In the genomic region with DNA sequence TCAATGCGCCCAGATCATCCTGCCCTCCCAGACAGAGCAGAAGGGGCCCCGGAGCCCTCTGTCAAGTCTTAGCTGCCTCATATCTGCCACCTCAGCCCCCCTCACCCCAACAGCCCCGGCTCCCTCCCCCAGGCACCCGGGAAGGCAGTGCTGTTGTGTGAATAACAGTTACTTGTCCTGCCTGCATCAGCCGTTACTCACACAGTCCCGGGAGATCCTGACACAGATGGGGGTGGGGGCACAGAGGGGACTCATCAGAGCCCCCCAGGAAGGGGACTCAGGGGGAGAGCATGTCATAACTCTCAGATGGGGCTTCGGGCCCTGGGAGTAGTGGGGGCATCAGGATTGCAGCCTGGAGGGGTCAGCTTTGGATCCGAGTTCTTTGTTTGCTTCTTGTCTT, we compare ENCODE assay signal across 18 cellular contexts. TPM values are rescaled to one million over a fixed set of nuclear protein-coding genes. Genes with fewer than 3 reads are reported as not detected.
DNase-seq lines count a peak whose midpoint lies in the region; ATAC-seq and TF ChIP-seq lines count a peak whose summit lies in the region.
"Had no signal": no experiment of that assay in that cellular context is flagged by ENCODE, and none has a peak within 500 bp of the region (broad histone marks: within the 10 kb centered on the region; RNA-seq: fewer than 3 reads in every experiment).

No MANE protein-coding gene starts in this region.

- CTCF ChIA-PET in SK-N-SH (lab: Yijun Ruan, JAX): interaction anchor here (0.7 to 2.4 kb wide), 5 partner anchors 19 to 263 kb away, joined by 3 to 11 read pairs (median 3); no protein-coding TSS in a partner anchor

- H3K9ac ChIP-seq in SK-N-SH (peak overlapping the region; percentile 36; the same call in 1 of the 2 replicates), fibroblast of lung (ENCODE audit: insufficient read depth, low read length) (no peak overlapping the region)
- H3K9ac ChIP-seq: parathyroid adenoma had no signal

- TF ChIP-seq EP300 in SK-N-SH (IDR thresholded peaks at IDR 0.05; ENCODE audit: borderline replicate concordance in 1 of 2, low read depth in 1 of 2, low read length in 1 of 2): peak in 1 of 2 experiments; percentile 79; a peak in 1 of 4 replicates

- DNase-seq in HCEC 1CT (peak; percentile 77), SK-N-SH (no peak), fibroblast of lung (ENCODE audit: low read depth in 2 of 2) (no peak), thoracic aorta (ENCODE audit: low spot score) (no peak), islet precursor cell (no peak), D341Med (ENCODE audit: low spot score) (no peak), NCI-H1048 (lab: John Stamatoyannopoulos, UW) (no peak)
- DNase-seq: effector memory CD8-positive, alpha-beta T cell; NCI-H1694; NCI-H226; SHP77 treated with DMSO at 0.1 percent for 48 hours; stimulated activated CD4-positive, alpha-beta T cell treated with anti-CD3 and anti-CD28 coated beads, Interleukin-4, amount 100 ng/mL, for 4 hours had no signal

- peak overlapping the region in 1 of 2 experiments; percentile 98; a peak in 2 of 4 replicates for H3K27ac ChIP-seq in SK-N-SH (ENCODE audit: low read depth in 2 of 2, low read length in 1 of 2)
- H3K27ac ChIP-seq in fibroblast of lung (ENCODE audit: insufficient read depth, low read length): peak overlapping the region; percentile 37
- H3K27ac ChIP-seq in thoracic aorta: peak overlapping the region; percentile 42 to 72
- H3K27ac ChIP-seq: C4-2B, parathyroid adenoma had no signal

- no peaks in the 10 kb centered on the region for H3K9me2 ChIP-seq in SK-N-SH

- no peak for TF ChIP-seq RAD21 in SK-N-SH (IDR thresholded peaks at IDR 0.05; ENCODE audit: low read length)

- no peak overlapping the region for H3K4me3 ChIP-seq in SK-N-SH (ENCODE audit: low read depth in 2 of 2, low read length in 1 of 2)
- H3K4me3 ChIP-seq in fibroblast of lung (replicated peaks in 1 of 4; ENCODE audit: control extremely low read depth in 1 of 4, insufficient read depth in 1 of 4, low read depth in 3 of 4, low read length in 4 of 4): no peak overlapping the region
- H3K4me3 ChIP-seq in thoracic aorta: no peak overlapping the region
- H3K4me3 ChIP-seq: HAP-1, left lung had no signal

- H3K79me2 ChIP-seq in SK-N-SH (ENCODE audit: insufficient read depth) (peaks cover 23% of the 10 kb centered on the region; the same call in 1 of the 2 replicates), fibroblast of lung (ENCODE audit: control insufficient read depth, insufficient read depth, low read length) (no peaks in the 10 kb centered on the region)
- H3K79me2 ChIP-seq: parathyroid adenoma had no signal

- POLR2A ChIA-PET in SK-N-SH (lab: Yijun Ruan, JAX): no interaction called here

- no peaks in the 10 kb centered on the region for H3K36me3 ChIP-seq in SK-N-SH (replicated peaks in 1 of 2; ENCODE audit: control insufficient read depth in 1 of 2, insufficient read depth in 2 of 2, low read length in 1 of 2)
- H3K36me3 ChIP-seq in fibroblast of lung (ENCODE audit: control insufficient read depth, insufficient read depth, low read length): no peaks in the 10 kb centered on the region
- H3K36me3 ChIP-seq in thoracic aorta: no peaks in the 10 kb centered on the region
- H3K36me3 ChIP-seq: HAP-1, left lung had no signal

- peaks cover 48% of the 10 kb centered on the region for H3F3A ChIP-seq in SK-N-SH (replicated peaks; ENCODE audit: insufficient read depth)

- H3K27me3 ChIP-seq in SK-N-SH (ENCODE audit: insufficient read depth) (no peaks in the 10 kb centered on the region), fibroblast of lung (ENCODE audit: control insufficient read depth, insufficient read depth, low read length) (no peaks in the 10 kb centered on the region), thoracic aorta (replicated peaks; ENCODE audit: insufficient read depth) (no peaks in the 10 kb centered on the region)
- H3K27me3 ChIP-seq: left lung had no signal

- H4K20me1 ChIP-seq in SK-N-SH (ENCODE audit: insufficient read depth) (no peaks in the 10 kb centered on the region), fibroblast of lung (ENCODE audit: control insufficient read depth, extremely low read depth, insufficient read depth, low read length) (no peaks in the 10 kb centered on the region)

- H2AFZ ChIP-seq in SK-N-SH (ENCODE audit: low read depth) (peak overlapping the region; percentile 50), fibroblast of lung (ENCODE audit: low read length) (no peak overlapping the region)
- H2AFZ ChIP-seq: parathyroid adenoma had no signal

- H3K4me1 ChIP-seq in SK-N-SH (ENCODE audit: control insufficient read depth in 1 of 2, insufficient read depth in 2 of 2, low read depth in 1 of 2, low read length in 1 of 2): peaks cover 7 to 38% of the 10 kb centered on the region in 2 experiments; a peak in 3 of 4 replicates
- H3K4me1 ChIP-seq in fibroblast of lung (ENCODE audit: control insufficient read depth, extremely low read depth, insufficient read depth, low read length): peaks cover 12% of the 10 kb centered on the region
- peaks cover 25 to 47% of the 10 kb centered on the region in 2 donors for H3K4me1 ChIP-seq in thoracic aorta (ENCODE audit: control insufficient read depth in 1 of 2, low read depth in 2 of 2)
- H3K4me1 ChIP-seq: HAP-1, parathyroid adenoma had no signal

- 25% methylated on average over 8 of the region's 8 CpGs for WGBS in SK-N-SH (ENCODE audit: low lambda C conversion rate)

- no peaks in the 10 kb centered on the region for H3K9me3 ChIP-seq in SK-N-SH
- H3K9me3 ChIP-seq in fibroblast of lung (ENCODE audit: control insufficient read depth, insufficient read depth, low read depth, low read length): no peaks in the 10 kb centered on the region
- no peaks in the 10 kb centered on the region for H3K9me3 ChIP-seq in thoracic aorta
- H3K9me3 ChIP-seq: HAP-1, left lung had no signal

- H3K4me2 ChIP-seq in SK-N-SH (peak overlapping the region; percentile 39; the same call in 1 of the 2 replicates), fibroblast of lung (ENCODE audit: extremely low read depth, insufficient read depth, low read length) (no peak overlapping the region)

- no peak for TF ChIP-seq CTCF in SK-N-SH (IDR thresholded peaks at IDR 0.05)
- TF ChIP-seq CTCF in fibroblast of lung (conservative IDR thresholded peaks at IDR 0.05 in 1 of 2, IDR thresholded peaks at IDR 0.05 in 1 of 2; ENCODE audit: low read depth in 1 of 2, low read length in 2 of 2): no peak
- no peak for TF ChIP-seq CTCF in thoracic aorta (IDR thresholded peaks at IDR 0.05)

- ATAC-seq in thoracic aorta (ENCODE audit: insufficient number of reproducible peaks, low FRiP score, low read depth) (no peak), HG02884 (IDR thresholded peaks at IDR 0.05; ENCODE audit: unreplicated experiment) (no peak)
- ATAC-seq: activated CD4-positive, CD25-positive, alpha-beta regulatory T cell treated with anti-CD3 and anti-CD28 coated beads, Interleukin-2, amount 50 U/mL, for 24 hours; effector memory CD8-positive, alpha-beta T cell; left lung had no signal

TF ChIP-seq in SK-N-SH, 30 proteins besides CTCF, POLR2A, EP300 and RAD21 (continues in another document):
- TF ChIP-seq, protein P1, sequence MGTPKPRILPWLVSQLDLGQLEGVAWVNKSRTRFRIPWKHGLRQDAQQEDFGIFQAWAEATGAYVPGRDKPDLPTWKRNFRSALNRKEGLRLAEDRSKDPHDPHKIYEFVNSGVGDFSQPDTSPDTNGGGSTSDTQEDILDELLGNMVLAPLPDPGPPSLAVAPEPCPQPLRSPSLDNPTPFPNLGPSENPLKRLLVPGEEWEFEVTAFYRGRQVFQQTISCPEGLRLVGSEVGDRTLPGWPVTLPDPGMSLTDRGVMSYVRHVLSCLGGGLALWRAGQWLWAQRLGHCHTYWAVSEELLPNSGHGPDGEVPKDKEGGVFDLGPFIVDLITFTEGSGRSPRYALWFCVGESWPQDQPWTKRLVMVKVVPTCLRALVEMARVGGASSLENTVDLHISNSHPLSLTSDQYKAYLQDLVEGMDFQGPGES (IDR thresholded peaks at IDR 0.05; ENCODE audit: low read depth, low read length): no peak
- peak; percentile 70 for TF ChIP-seq TCF12 (IDR thresholded peaks at IDR 0.05)
- peak; percentile 21; the same call in 1 of the 2 replicates for TF ChIP-seq POLR2AphosphoS5 (IDR thresholded peaks at IDR 0.05; ENCODE audit: low read depth, low read length)
- TF ChIP-seq SIN3A (IDR thresholded peaks at IDR 0.05; ENCODE audit: borderline replicate concordance, low read depth, low read length): no peak
- no peak for TF ChIP-seq MXI1 (IDR thresholded peaks at IDR 0.05; ENCODE audit: low read depth, low read length)
- no peak for TF ChIP-seq GATA2 (CRISPR knock-in tag; IDR thresholded peaks at IDR 0.05)

RNA-seq across cellular contexts. Expression of a gene that starts 12.4 kb away (rescaled TPM):
- polyA plus RNA-seq in SK-N-SH (2012; rRNA removed): 4,174 and 5,753 TPM in 2 replicates
- 2,518 and 3,426 TPM in 2 replicates for polyA plus RNA-seq in SK-N-SH (2012; cell fraction: cytosol; rRNA removed)
- 3,662 and 5,083 TPM in 2 replicates for polyA plus RNA-seq in SK-N-SH (2012; cell fraction: nucleus; rRNA removed)
- total RNA-seq in fibroblast of lung: 41.3 and 167 TPM in 2 replicates
- polyA plus RNA-seq in fibroblast of lung: 679 and 1,153 TPM in 2 replicates
- 413 and 685 TPM in 2 replicates for polyA plus RNA-seq in fibroblast of lung (2012)
- polyA minus RNA-seq in fibroblast of lung (ENCODE audit: low replicate concordance): 763 and 1,105 TPM in 2 replicates
- 1,000 to 10,000 TPM in 1 of 2 donors, 100 to 1,000 TPM in 1; 542 to 1,009 TPM for total RNA-seq in thoracic aorta

RNA-seq across cellular contexts. Expression of a gene that starts 29.2 kb away (rescaled TPM):
- 2.5 and 2.9 TPM in 2 replicates for polyA plus RNA-seq in SK-N-SH (2012; rRNA removed)
- polyA plus RNA-seq in SK-N-SH (2012; cell fraction: cytosol; rRNA removed): 2.4 TPM in 2 replicates
- polyA plus RNA-seq in SK-N-SH (2012; cell fraction: nucleus; rRNA removed): 7.4 and 7.8 TPM in 2 replicates
- 21.8 and 27.6 TPM in 2 replicates for total RNA-seq in fibroblast of lung
- polyA plus RNA-seq in fibroblast of lung: 4.7 and 6.0 TPM in 2 replicates
- polyA plus RNA-seq in fibroblast of lung (2012): 11.3 and 16.2 TPM in 2 replicates
- polyA minus RNA-seq in fibroblast of lung (ENCODE audit: low replicate concordance): 9.5 and 9.6 TPM in 2 replicates
- total RNA-seq in thoracic aorta: 10 to 100 TPM; 32.1 to 44.5 TPM

RNA-seq across cellular contexts. Expression of a gene that starts 39.8 kb away (rescaled TPM):
- polyA plus RNA-seq in SK-N-SH (2012; rRNA removed): 616 and 704 TPM in 2 replicates
- polyA plus RNA-seq in SK-N-SH (2012; cell fraction: cytosol; rRNA removed): 481 and 593 TPM in 2 replicates
- polyA plus RNA-seq in SK-N-SH (2012; cell fraction: nucleus; rRNA removed): 340 and 390 TPM in 2 replicates
- 127 and 139 TPM in 2 replicates for total RNA-seq in fibroblast of lung
- 128 and 185 TPM in 2 replicates for polyA plus RNA-seq in fibroblast of lung
- 136 and 181 TPM in 2 replicates for polyA plus RNA-seq in fibroblast of lung (2012)
- polyA minus RNA-seq in fibroblast of lung (ENCODE audit: low replicate concordance): 78.8 and 128 TPM in 2 replicates
- 10 to 100 TPM; 11.9 to 33.0 TPM for total RNA-seq in thoracic aorta

RNA-seq across cellular contexts. Expression of a gene that starts 50.9 kb away (rescaled TPM):
- 17.4 and 54.3 TPM in 2 replicates for polyA plus RNA-seq in SK-N-SH (2012; rRNA removed)
- 48.7 and 59.7 TPM in 2 replicates for polyA plus RNA-seq in SK-N-SH (2012; cell fraction: cytosol; rRNA removed)
- polyA plus RNA-seq in SK-N-SH (2012; cell fraction: nucleus; rRNA removed): 65.5 and 96.9 TPM in 2 replicates
- total RNA-seq in fibroblast of lung: 0.26 and 0.66 TPM in 2 replicates
- 0.14 TPM in 1 of 2 replicates, not detected in the other for polyA plus RNA-seq in fibroblast of lung
- 0.10 and 1.5 TPM in 2 replicates for polyA plus RNA-seq in fibroblast of lung (2012)
- polyA minus RNA-seq in fibroblast of lung (ENCODE audit: low replicate concordance): 0.15 TPM in 1 of 2 replicates, not detected in the other
- total RNA-seq in thoracic aorta: not detected
- total RNA-seq: left lung had no signal
